ENCODE assay signal across 9 cellular contexts in the genomic region with DNA sequence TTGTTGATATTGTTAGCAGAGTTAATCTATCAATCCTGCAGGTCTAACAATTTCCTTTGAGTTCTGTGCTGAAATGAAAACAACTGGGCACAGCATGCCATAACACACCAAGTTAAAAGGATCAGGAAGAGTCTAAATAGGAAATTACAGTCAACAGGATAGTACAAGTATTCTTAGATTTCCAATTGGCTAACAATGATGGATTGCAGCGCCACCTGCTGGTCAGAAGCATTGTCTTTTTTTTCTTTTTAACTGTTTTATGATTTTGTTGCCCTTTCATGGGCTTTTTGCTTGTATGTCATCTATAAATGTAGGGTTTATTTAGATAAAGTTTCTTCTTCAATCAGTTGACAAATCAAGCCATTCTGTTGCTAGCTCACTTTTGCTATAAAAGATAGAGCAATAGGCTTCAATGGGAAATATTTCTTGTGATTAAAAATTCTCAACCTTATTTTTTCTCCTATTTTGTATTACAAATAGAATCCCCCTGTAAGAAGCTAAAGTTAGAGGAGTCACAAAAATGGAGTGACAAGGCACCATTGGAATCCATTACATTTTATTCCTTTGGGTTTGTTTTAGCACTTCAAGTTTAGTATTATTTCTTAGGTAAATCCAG. TPM values are rescaled to one million over a fixed set of nuclear protein-coding genes. Genes with fewer than 3 reads are reported as not detected.
DNase-seq lines count a peak whose midpoint lies in the region; ATAC-seq, FAIRE-seq and TF ChIP-seq lines count a peak whose summit lies in the region.
"Had no signal": no experiment of that assay in that cellular context is flagged by ENCODE, and none has a peak within 500 bp of the region (broad histone marks: within the 10 kb centered on the region; RNA-seq: fewer than 3 reads in every experiment).

No MANE protein-coding gene starts in this region.

- H3K4me1 ChIP-seq in tibial nerve: no peaks in the 10 kb centered on the region

- H3K9me3 ChIP-seq in tibial nerve: no peaks in the 10 kb centered on the region

- H3K27me3 ChIP-seq in tibial nerve: no peaks in the 10 kb centered on the region

- peak; percentile 55 for ATAC-seq in GM19455 (IDR thresholded peaks at IDR 0.05; ENCODE audit: unreplicated experiment)
- ATAC-seq in HG02678 (IDR thresholded peaks at IDR 0.05; ENCODE audit: unreplicated experiment): no peak

- TF ChIP-seq CTCF in nephron progenitor cell (IDR thresholded peaks at IDR 0.05) (peak; percentile 84), tibial nerve (IDR thresholded peaks at IDR 0.05) (peak; percentile 50 to 73 (median 57))

- no peak overlapping the region for H3K4me3 ChIP-seq in tibial nerve

- H3K4me1 Mint-ChIP-seq in nephron progenitor cell: no peaks in the 10 kb centered on the region

- H3K36me3 Mint-ChIP-seq in nephron progenitor cell (ENCODE audit: low read depth): no peaks in the 10 kb centered on the region

- H3K27ac ChIP-seq in tibial nerve: no peak overlapping the region

- 0% methylated on average over 1 of the region's 1 CpG for WGBS in tibial nerve, 2 donors

- H3K27ac Mint-ChIP-seq in nephron progenitor cell: no peak overlapping the region
- H3K27ac Mint-ChIP-seq: stimulated activated naive CD8-positive, alpha-beta T cell treated with anti-CD3 and anti-CD28 coated beads, Interleukin-15, Interleukin-2, amounts not matched to agents 100 ng/mL and 50 ng/mL, for 24 hours had no signal

- no peak overlapping the region for H3K4me3 Mint-ChIP-seq in nephron progenitor cell
- H3K4me3 Mint-ChIP-seq: stimulated activated naive CD8-positive, alpha-beta T cell treated with anti-CD3 and anti-CD28 coated beads, Interleukin-15, Interleukin-2, amounts not matched to agents 100 ng/mL and 50 ng/mL, for 24 hours had no signal

- H3K9me3 Mint-ChIP-seq in nephron progenitor cell: peaks cover 18% of the 10 kb centered on the region
- H3K9me3 Mint-ChIP-seq: stimulated activated naive CD8-positive, alpha-beta T cell treated with anti-CD3 and anti-CD28 coated beads, Interleukin-15, Interleukin-2, amounts not matched to agents 100 ng/mL and 50 ng/mL, for 24 hours had no signal

- FAIRE-seq in endometrium (lab: Jason Lieb, UNC): peak; percentile 84

- no peak for TF ChIP-seq POLR2A in tibial nerve (IDR thresholded peaks at IDR 0.05)

- peak; percentile 55 for DNase-seq in CD1c-positive myeloid dendritic cell (ENCODE audit: extremely low spot score)
- peak; percentile 46 for DNase-seq in NCI-H2171 (lab: John Stamatoyannopoulos, UW)
- DNase-seq in activated CD4-positive, alpha-beta T cell treated with anti-CD3 and anti-CD28 coated beads, Interleukin-2, amount 50 U/mL, for 24 hours (ENCODE audit: low read depth in 1 of 2, low spot score in 1 of 2): peak; percentile 21 to 55
- peak; percentile 76 for DNase-seq in nephron progenitor cell
- DNase-seq in tibial nerve (ENCODE audit: low spot score in 2 of 2): peak; percentile 32 to 69

- no peaks in the 10 kb centered on the region for H3K36me3 ChIP-seq in tibial nerve

- no peak for TF ChIP-seq EP300 in tibial nerve (IDR thresholded peaks at IDR 0.05)

- no peaks in the 10 kb centered on the region for H3K27me3 Mint-ChIP-seq in nephron progenitor cell (ENCODE audit: low read depth, poor library complexity)

RNA-seq across cellular contexts. Expression of gene RPRM, which starts 40.8 kb away (rescaled TPM):
- total RNA-seq in tibial nerve: not detected
